In genomic region chr21:42553435-42553834, GRCh38 we compare ENCODE assay signal across 24 cellular contexts. TPM values are rescaled to one million over a fixed set of nuclear protein-coding genes. Genes with fewer than 3 reads are reported as not detected.
DNase-seq lines count a peak whose midpoint lies in the region; ATAC-seq and TF ChIP-seq lines count a peak whose summit lies in the region.
"Had no signal": no experiment of that assay in that cellular context is flagged by ENCODE, and none has a peak within 500 bp of the region (broad histone marks: within the 10 kb centered on the region; RNA-seq: fewer than 3 reads in every experiment).

No MANE protein-coding gene starts in this region.

- H3K9me2 ChIP-seq in neural cell (ENCODE audit: insufficient read depth, low read length): no peaks in the 10 kb centered on the region

- no peak overlapping the region for H3K4me2 ChIP-seq in neural cell (ENCODE audit: low read length)
- H3K4me2 ChIP-seq: A549, PC-9 had no signal

- TF ChIP-seq RAD21 in neural cell (conservative IDR thresholded peaks at IDR 0.05): no peak

- no peaks in the 10 kb centered on the region for H3K79me2 ChIP-seq in neural cell (replicated peaks; ENCODE audit: insufficient read depth, low read length)
- H3K79me2 ChIP-seq: parathyroid adenoma had no signal

- H3F3A ChIP-seq in neural cell (ENCODE audit: insufficient read depth, low read length, poor library complexity, severe bottlenecking): no peaks in the 10 kb centered on the region

- H2AFZ ChIP-seq in neural cell (ENCODE audit: low read depth, low read length): no peak overlapping the region
- H2AFZ ChIP-seq: parathyroid adenoma, PC-9 had no signal

- H3K27me3 ChIP-seq in neural cell (ENCODE audit: insufficient read depth, low read depth, low read length): no peaks in the 10 kb centered on the region
- H3K27me3 ChIP-seq: ascending aorta, sigmoid colon, SJCRH30, vagina had no signal

- peaks cover 62% of the 10 kb centered on the region for H3K36me3 Mint-ChIP-seq in activated T-helper 17 cell treated with anti-CD3 and anti-CD28 coated beads, Interleukin-2, amount 50 U/mL, for 72 hours (ENCODE audit: low read depth)

- TF ChIP-seq CTCF in GM20000 (IDR thresholded peaks at IDR 0.05; ENCODE audit: extremely low read depth, missing control alignments) (peak; percentile 57), neural cell (IDR thresholded peaks at IDR 0.05; ENCODE audit: poor library complexity, severe bottlenecking) (peak; percentile 35)

- DNase-seq in NCI-H2171 treated with DMSO at 0.1 percent for 48 hours (lab: John Stamatoyannopoulos, UW): peak; percentile 47
- no peak for DNase-seq in NCI-H2171 (lab: John Stamatoyannopoulos, UW)
- no peak for DNase-seq in GM20000 (ENCODE audit: low spot score)
- no peak for DNase-seq in SK-N-DZ (ENCODE audit: low spot score)
- DNase-seq in DMS53 (lab: John Stamatoyannopoulos, UW): no peak
- DNase-seq: activated CD4-positive, alpha-beta T cell treated with anti-CD3 and anti-CD28 coated beads, Interleukin-2, amount 50 U/mL, for 4 hours; DMS153; erythroblast; Kasumi-1; NCI-H226; NCI-H82; PC-9; sigmoid colon; SJCRH30 had no signal

- ATAC-seq in activated T-helper 17 cell treated with anti-CD3 and anti-CD28 coated beads, Interleukin-2, amount 50 U/mL, for 72 hours (replicated peaks): no peak
- no peak for ATAC-seq in HG03571 (IDR thresholded peaks at IDR 0.05; ENCODE audit: unreplicated experiment)
- ATAC-seq: A549; activated naive CD4-positive, alpha-beta T cell treated with anti-CD3 and anti-CD28 coated beads, Interleukin-2, amount 50 U/mL, for 72 hours; naive thymus-derived CD8-positive, alpha-beta T cell had no signal

- no peak overlapping the region for H3K4me3 ChIP-seq in neural cell (ENCODE audit: low read length)
- H3K4me3 ChIP-seq: A549, ascending aorta, PC-9, sigmoid colon, SJCRH30, vagina had no signal

- no peak overlapping the region for H3K27ac ChIP-seq in neural cell (ENCODE audit: low read length)
- H3K27ac ChIP-seq: A549, ascending aorta, parathyroid adenoma, PC-9, sigmoid colon, SJCRH30, vagina had no signal

- no peaks in the 10 kb centered on the region for H3K27me3 Mint-ChIP-seq in activated T-helper 17 cell treated with anti-CD3 and anti-CD28 coated beads, Interleukin-2, amount 50 U/mL, for 72 hours
- H3K27me3 Mint-ChIP-seq: naive thymus-derived CD8-positive, alpha-beta T cell had no signal

- no peak for TF ChIP-seq EP300 in neural cell (conservative IDR thresholded peaks at IDR 0.05; ENCODE audit: poor library complexity, severe bottlenecking)

- peaks cover 3% of the 10 kb centered on the region for H3K4me1 Mint-ChIP-seq in activated T-helper 17 cell treated with anti-CD3 and anti-CD28 coated beads, Interleukin-2, amount 50 U/mL, for 72 hours

- H4K20me1 ChIP-seq in neural cell (ENCODE audit: insufficient read depth): no peaks in the 10 kb centered on the region

- no peaks in the 10 kb centered on the region for H3K9me3 Mint-ChIP-seq in activated T-helper 17 cell treated with anti-CD3 and anti-CD28 coated beads, Interleukin-2, amount 50 U/mL, for 72 hours
- H3K9me3 Mint-ChIP-seq: activated naive CD4-positive, alpha-beta T cell treated with anti-CD3 and anti-CD28 coated beads, Interleukin-2, amount 50 U/mL, for 72 hours; naive thymus-derived CD8-positive, alpha-beta T cell had no signal

- no peak overlapping the region for H3K4me3 Mint-ChIP-seq in activated T-helper 17 cell treated with anti-CD3 and anti-CD28 coated beads, Interleukin-2, amount 50 U/mL, for 72 hours
- H3K4me3 Mint-ChIP-seq: naive thymus-derived CD8-positive, alpha-beta T cell had no signal

- H3K9ac ChIP-seq in neural cell (ENCODE audit: low read length): no peak overlapping the region
- H3K9ac ChIP-seq: parathyroid adenoma had no signal

- H3K36me3 ChIP-seq in neural cell (ENCODE audit: insufficient read depth, low read length): peaks cover 9% of the 10 kb centered on the region
- H3K36me3 ChIP-seq: SJCRH30 had no signal

- no peaks in the 10 kb centered on the region for H3K9me3 ChIP-seq in neural cell (ENCODE audit: low read length)
- H3K9me3 ChIP-seq: A549, ascending aorta, sigmoid colon, SJCRH30, vagina had no signal

- peak overlapping the region; percentile 11 for H3K27ac Mint-ChIP-seq in activated T-helper 17 cell treated with anti-CD3 and anti-CD28 coated beads, Interleukin-2, amount 50 U/mL, for 72 hours

TF ChIP-seq in neural cell, 6 proteins besides CTCF, POLR2A, EP300 and RAD21:
- TF ChIP-seq SMC3 (conservative IDR thresholded peaks at IDR 0.05; ENCODE audit: poor library complexity): peak; percentile 36
- TF ChIP-seq, protein P1, sequence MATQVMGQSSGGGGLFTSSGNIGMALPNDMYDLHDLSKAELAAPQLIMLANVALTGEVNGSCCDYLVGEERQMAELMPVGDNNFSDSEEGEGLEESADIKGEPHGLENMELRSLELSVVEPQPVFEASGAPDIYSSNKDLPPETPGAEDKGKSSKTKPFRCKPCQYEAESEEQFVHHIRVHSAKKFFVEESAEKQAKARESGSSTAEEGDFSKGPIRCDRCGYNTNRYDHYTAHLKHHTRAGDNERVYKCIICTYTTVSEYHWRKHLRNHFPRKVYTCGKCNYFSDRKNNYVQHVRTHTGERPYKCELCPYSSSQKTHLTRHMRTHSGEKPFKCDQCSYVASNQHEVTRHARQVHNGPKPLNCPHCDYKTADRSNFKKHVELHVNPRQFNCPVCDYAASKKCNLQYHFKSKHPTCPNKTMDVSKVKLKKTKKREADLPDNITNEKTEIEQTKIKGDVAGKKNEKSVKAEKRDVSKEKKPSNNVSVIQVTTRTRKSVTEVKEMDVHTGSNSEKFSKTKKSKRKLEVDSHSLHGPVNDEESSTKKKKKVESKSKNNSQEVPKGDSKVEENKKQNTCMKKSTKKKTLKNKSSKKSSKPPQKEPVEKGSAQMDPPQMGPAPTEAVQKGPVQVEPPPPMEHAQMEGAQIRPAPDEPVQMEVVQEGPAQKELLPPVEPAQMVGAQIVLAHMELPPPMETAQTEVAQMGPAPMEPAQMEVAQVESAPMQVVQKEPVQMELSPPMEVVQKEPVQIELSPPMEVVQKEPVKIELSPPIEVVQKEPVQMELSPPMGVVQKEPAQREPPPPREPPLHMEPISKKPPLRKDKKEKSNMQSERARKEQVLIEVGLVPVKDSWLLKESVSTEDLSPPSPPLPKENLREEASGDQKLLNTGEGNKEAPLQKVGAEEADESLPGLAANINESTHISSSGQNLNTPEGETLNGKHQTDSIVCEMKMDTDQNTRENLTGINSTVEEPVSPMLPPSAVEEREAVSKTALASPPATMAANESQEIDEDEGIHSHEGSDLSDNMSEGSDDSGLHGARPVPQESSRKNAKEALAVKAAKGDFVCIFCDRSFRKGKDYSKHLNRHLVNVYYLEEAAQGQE (IDR thresholded peaks at IDR 0.05; ENCODE audit: borderline replicate concordance): no peak

RNA-seq across cellular contexts. Expression of gene SLC37A1, which starts 39.8 kb away (rescaled TPM):
- 10 to 100 TPM in 1 of 2 donors, 1 to 10 TPM in 1; 3.8 to 17.7 TPM for total RNA-seq in activated T-helper 17 cell treated with anti-CD3 and anti-CD28 coated beads, Interleukin-2, amount 50 U/mL, for 72 hours
- polyA plus RNA-seq in neural cell: 60.7 and 64.4 TPM in 2 replicates
- 67.8 and 75.7 TPM in 2 replicates for polyA minus RNA-seq in neural cell
- 3.5 and 4.2 TPM in 2 replicates for polyA plus RNA-seq in SK-N-DZ (2014; cell fraction: cytosol; rRNA removed)
- polyA plus RNA-seq in SK-N-DZ (2014; cell fraction: nucleus; rRNA removed): 3.6 and 6.2 TPM in 2 replicates
- total RNA-seq: SJCRH30 had no signal

RNA-seq across cellular contexts. Expression of gene RSPH1, which starts 57.4 kb away (rescaled TPM):
- under 1 TPM in 1 of 2 donors, not detected in 1; 0.82 TPM for total RNA-seq in activated T-helper 17 cell treated with anti-CD3 and anti-CD28 coated beads, Interleukin-2, amount 50 U/mL, for 72 hours
- 0.58 and 1.3 TPM in 2 replicates for polyA plus RNA-seq in neural cell
- 0.58 and 0.73 TPM in 2 replicates for polyA minus RNA-seq in neural cell
- 0.03 and 0.85 TPM in 2 replicates for polyA plus RNA-seq in SK-N-DZ (2014; cell fraction: cytosol; rRNA removed)
- 0.45 and 1.3 TPM in 2 replicates for polyA plus RNA-seq in SK-N-DZ (2014; cell fraction: nucleus; rRNA removed)
- total RNA-seq: ascending aorta; SJCRH30; T-helper 2 cell treated with Interferon-gamma antibody and Interleukin-4, amounts not matched to agents 100 ng/mL and 5 ng/mL, for 36 hours; vagina had no signal
- polyA plus RNA-seq: naive thymus-derived CD8-positive, alpha-beta T cell had no signal
